In the genomic region with DNA sequence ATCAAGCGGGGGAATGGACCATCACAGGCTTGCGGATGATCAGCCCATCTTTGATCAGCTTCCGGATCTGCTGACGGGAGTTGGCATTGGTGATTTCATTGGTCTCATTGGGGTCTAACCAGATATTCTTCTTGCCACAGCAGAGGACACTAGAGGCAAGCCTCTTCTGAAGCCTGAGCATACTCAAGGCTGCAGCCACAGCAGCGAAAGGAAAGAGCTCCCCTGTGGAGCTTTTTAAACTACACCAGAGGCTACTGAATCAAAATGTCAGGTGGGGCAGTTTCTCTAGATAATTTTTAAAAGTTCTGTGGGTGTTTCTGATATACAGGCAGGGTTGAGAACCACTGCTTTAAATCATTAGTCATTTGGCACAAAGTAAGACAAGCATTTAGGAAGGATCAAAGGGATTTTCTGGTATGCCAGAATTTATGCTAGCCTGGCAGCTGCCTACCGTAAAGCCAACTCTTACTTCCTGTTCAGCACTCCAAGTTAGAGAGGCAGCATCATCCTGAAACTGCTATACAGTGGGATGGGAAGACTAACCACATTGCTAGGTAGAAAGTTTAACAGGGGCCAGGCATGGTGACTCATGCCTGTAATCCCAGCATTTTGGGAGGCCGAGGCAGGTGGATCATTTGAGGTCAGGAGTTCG, we compare ENCODE assay signal across 17 cellular contexts. TPM values are rescaled to one million over a fixed set of nuclear protein-coding genes. Genes with fewer than 3 reads are reported as not detected.
DNase-seq lines count a peak whose midpoint lies in the region; ATAC-seq and TF ChIP-seq lines count a peak whose summit lies in the region.
"Had no signal": no experiment of that assay in that cellular context is flagged by ENCODE, and none has a peak within 500 bp of the region (broad histone marks: within the 10 kb centered on the region; RNA-seq: fewer than 3 reads in every experiment).

No MANE protein-coding gene starts in this region.

- H3K4me1 ChIP-seq in CD8-positive, alpha-beta T cell (ENCODE audit: insufficient read depth, low read length): peaks cover 7% of the 10 kb centered on the region
- H3K4me1 ChIP-seq in Caco-2 (no peaks in the 10 kb centered on the region; the same call in 1 of the 2 replicates), ascending aorta (peaks cover 0 to 7% of the 10 kb centered on the region in 2 donors)

- H3K27me3 ChIP-seq in CD8-positive, alpha-beta T cell (ENCODE audit: insufficient read depth, low read length): no peaks in the 10 kb centered on the region
- H3K27me3 ChIP-seq in Caco-2 (replicated peaks; ENCODE audit: control insufficient read depth, insufficient read depth, low read length): no peaks in the 10 kb centered on the region
- H3K27me3 ChIP-seq in ascending aorta: no peaks in the 10 kb centered on the region
- H3K27me3 ChIP-seq: brain microvascular endothelial cell, thyroid gland had no signal

- CTCF ChIA-PET in CD8-positive, alpha-beta T cell (lab: Charles Lee): no interaction called here
- CTCF ChIA-PET in Caco-2 (lab: Charles Lee): interaction anchor here (0.7 kb wide), 1 partner anchor 206 kb away, joined by 3 read pairs; no protein-coding TSS in a partner anchor

- no peak overlapping the region for H3K4me3 Mint-ChIP-seq in CD8-positive, alpha-beta T cell
- no peak overlapping the region for H3K4me3 Mint-ChIP-seq in Caco-2 (ENCODE audit: unreplicated experiment)
- H3K4me3 Mint-ChIP-seq: memory B cell had no signal

- no peak overlapping the region for H3K27ac Mint-ChIP-seq in CD8-positive, alpha-beta T cell
- H3K27ac Mint-ChIP-seq in Caco-2 (ENCODE audit: unreplicated experiment): no peak overlapping the region
- H3K27ac Mint-ChIP-seq: memory B cell had no signal

- H3K36me3 ChIP-seq in CD8-positive, alpha-beta T cell (ENCODE audit: insufficient read depth, low read length): no peaks in the 10 kb centered on the region
- H3K36me3 ChIP-seq in Caco-2 (ENCODE audit: control insufficient read depth, insufficient read depth, low read length) (no peaks in the 10 kb centered on the region), ascending aorta (no peaks in the 10 kb centered on the region)
- H3K36me3 ChIP-seq: brain microvascular endothelial cell, thyroid gland had no signal

- no peak overlapping the region for H3K4me3 ChIP-seq in CD8-positive, alpha-beta T cell (ENCODE audit: low read depth, low read length)
- H3K4me3 ChIP-seq in Caco-2 (ENCODE audit: low read depth, low read length) (no peak overlapping the region), ascending aorta (no peak overlapping the region)
- H3K4me3 ChIP-seq: thyroid gland had no signal

- intact Hi-C loops in left colon (cut with DNase I, micrococcal nuclease) (no loop called here), Caco-2 (cut with micrococcal nuclease; ENCODE audit: unreplicated experiment) (no loop called here), ascending aorta (cut with DNase I) (no loop called here)
- intact Hi-C loops in CD8-positive, alpha-beta T cell (cut with DNase I, micrococcal nuclease): no loop called here

- in situ Hi-C loops in Caki2 (cut with HindIII; ENCODE audit: low pct_unique_long_range_greater_than_20kb, low sequenced_read_pairs): no loop called here

- DNase-seq in Caki2 (ENCODE audit: low read depth) (peak; percentile 62), M059J (ENCODE audit: low read depth) (peak; percentile 88), astrocyte of the hippocampus (ENCODE audit: low read depth, low spot score) (peak; percentile 69), left colon (no peak), Caco-2 (no peak), ascending aorta (ENCODE audit: low spot score in 2 of 2) (no peak)
- no peak for DNase-seq in CD8-positive, alpha-beta T cell
- DNase-seq: activated gamma-delta T cell treated with Interleukin-2 at 50 U/mL for 16 hours; brain microvascular endothelial cell; effector CD4-positive, alpha-beta T cell; foreskin melanocyte; SIG-M5; stimulated activated CD4-positive, alpha-beta T cell treated with anti-CD3 and anti-CD28 coated beads, Interleukin-4, amount 100 ng/mL, for 1 hour; thyroid gland had no signal

- TF ChIP-seq CTCF in CD8-positive, alpha-beta T cell (IDR thresholded peaks at IDR 0.05): no peak
- no peak for TF ChIP-seq CTCF in Caco-2 (IDR thresholded peaks at IDR 0.05; ENCODE audit: insufficient read depth in 1 of 2, low read depth in 1 of 2, low read length in 1 of 2, severe bottlenecking in 1 of 2, unreplicated experiment in 1 of 2)
- TF ChIP-seq CTCF in ascending aorta (IDR thresholded peaks at IDR 0.05): no peak

- POLR2A ChIA-PET in CD8-positive, alpha-beta T cell (lab: Charles Lee): no interaction called here
- POLR2A ChIA-PET in Caco-2 (lab: Charles Lee): no interaction called here

- no TSS peak for BruUV-seq in Caco-2 (replicated peaks; lab: Mats Ljungman, UMichigan)

- no peaks in the 10 kb centered on the region for H3K27me3 Mint-ChIP-seq in CD8-positive, alpha-beta T cell (ENCODE audit: low read depth)
- no peaks in the 10 kb centered on the region for H3K27me3 Mint-ChIP-seq in Caco-2 (ENCODE audit: insufficient read depth, unreplicated experiment)
- H3K27me3 Mint-ChIP-seq: memory B cell had no signal

- no peak overlapping the region for H3K27ac ChIP-seq in CD8-positive, alpha-beta T cell (ENCODE audit: low read depth, low read length)
- H3K27ac ChIP-seq in ascending aorta: no peak overlapping the region
- H3K27ac ChIP-seq: brain microvascular endothelial cell, thyroid gland had no signal

- no peaks in the 10 kb centered on the region for H3K9me3 ChIP-seq in CD8-positive, alpha-beta T cell (ENCODE audit: low read length)
- no peaks in the 10 kb centered on the region for H3K9me3 ChIP-seq in Caco-2
- H3K9me3 ChIP-seq in ascending aorta: no peaks in the 10 kb centered on the region
- H3K9me3 ChIP-seq: thyroid gland had no signal

- peaks cover 18% of the 10 kb centered on the region for H3K4me1 Mint-ChIP-seq in CD8-positive, alpha-beta T cell (ENCODE audit: low read depth)
- peaks cover under 1% of the 10 kb centered on the region for H3K4me1 Mint-ChIP-seq in Caco-2 (ENCODE audit: low read depth, unreplicated experiment)

- H3K36me3 Mint-ChIP-seq in CD8-positive, alpha-beta T cell: peaks cover 15% of the 10 kb centered on the region
- no peaks in the 10 kb centered on the region for H3K36me3 Mint-ChIP-seq in Caco-2 (ENCODE audit: insufficient read depth, unreplicated experiment)

- ATAC-seq in left colon (peak; percentile 54), GM19023 (IDR thresholded peaks at IDR 0.05; ENCODE audit: unreplicated experiment) (no peak)
- no peak for ATAC-seq in CD8-positive, alpha-beta T cell
- ATAC-seq: sciatic nerve had no signal

- no peaks in the 10 kb centered on the region for H3K9me3 Mint-ChIP-seq in CD8-positive, alpha-beta T cell
- no peaks in the 10 kb centered on the region for H3K9me3 Mint-ChIP-seq in Caco-2 (ENCODE audit: unreplicated experiment)
- H3K9me3 Mint-ChIP-seq: memory B cell had no signal

RNA-seq across cellular contexts. Expression of a gene that starts 7.0 kb away (rescaled TPM):
- total RNA-seq in Caki2 (2014; rRNA removed; shearing (Covaris generic); ENCODE audit: low replicate concordance): 8.5 and 13.1 TPM in 2 replicates
- total RNA-seq in M059J (2014; rRNA removed; shearing (Covaris generic)): 6.8 and 7.5 TPM in 2 replicates
- total RNA-seq in left colon (10 to 100 TPM; 47.5 to 66.5 TPM), Caco-2 (2022) (16.9 and 18.9 TPM in 2 replicates), ascending aorta (19.4 TPM)
- 1 to 10 TPM in 1 of 2 experiments, under 1 TPM in 1; 0.81 to 2.8 TPM for total RNA-seq in CD8-positive, alpha-beta T cell

Comparison
In these comparisons a context has a peak if more than half of its experiments do, and no peak if none do; other contexts are left out.
1. DNase-seq: peak in Caki2 (single experiment), M059J (single experiment) and astrocyte of the hippocampus (single experiment); none in left colon (0 of 2), CD8-positive, alpha-beta T cell (0 of 7), Caco-2 (0 of 2) and ascending aorta (0 of 2).